Comparison of ENCODE assay signal across 8 cellular contexts in genomic region chr3:49020335-49021212, GRCh38. TPM values are rescaled to one million over a fixed set of nuclear protein-coding genes. Genes with fewer than 3 reads are reported as not detected.
DNase-seq lines count a peak whose midpoint lies in the region; ATAC-seq lines count a peak whose summit lies in the region.

No MANE protein-coding gene starts in this region.

- peaks cover 43% of the 10 kb centered on the region for H3K36me3 Mint-ChIP-seq in T-helper 2 cell treated with Interferon-gamma antibody and Interleukin-4, amounts not matched to agents 5 μg/mL and 100 μg/mL, for 36 hours (ENCODE audit: low read depth)

- H3K4me3 Mint-ChIP-seq in T-helper 2 cell treated with Interferon-gamma antibody and Interleukin-4, amounts not matched to agents 5 μg/mL and 100 μg/mL, for 36 hours, result peak overlapping the region; percentile 95

- peaks cover 23% of the 10 kb centered on the region for H3K4me1 Mint-ChIP-seq in T-helper 2 cell treated with Interferon-gamma antibody and Interleukin-4, amounts not matched to agents 5 μg/mL and 100 μg/mL, for 36 hours (ENCODE audit: low read depth)

- ATAC-seq in HG03095 (IDR thresholded peaks at IDR 0.05; ENCODE audit: unreplicated experiment) (peak; percentile 0), HG03354 (IDR thresholded peaks at IDR 0.05; ENCODE audit: poor library complexity, severe bottlenecking, unreplicated experiment) (no peak)

- peak overlapping the region; percentile 99 for H3K27ac Mint-ChIP-seq in T-helper 2 cell treated with Interferon-gamma antibody and Interleukin-4, amounts not matched to agents 5 μg/mL and 100 μg/mL, for 36 hours

- no peaks in the 10 kb centered on the region for H3K27me3 Mint-ChIP-seq in T-helper 2 cell treated with Interferon-gamma antibody and Interleukin-4, amounts not matched to agents 5 μg/mL and 100 μg/mL, for 36 hours (ENCODE audit: low read depth)

- H3K9me3 Mint-ChIP-seq in T-helper 2 cell treated with Interferon-gamma antibody and Interleukin-4, amounts not matched to agents 5 μg/mL and 100 μg/mL, for 36 hours, result no peaks in the 10 kb centered on the region

- peak overlapping the region; percentile 98 for H3K27ac ChIP-seq in epithelial cell of prostate

- peak; percentile 34 for DNase-seq in stimulated activated CD4-positive, alpha-beta T cell treated with anti-CD3 and anti-CD28 coated beads, Interleukin-1b, Interleukin-23, amount 100 ng/mL, for 48 hours
- DNase-seq in stimulated activated CD4-positive, alpha-beta T cell treated with anti-CD3 and anti-CD28 coated beads, Interleukin-12 subunit alpha, Interleukin-12 subunit beta, amount 100 ng/mL, for 4 hours, result no peak
- peak; percentile 53 for DNase-seq in T-helper 2 cell treated with Interferon-gamma antibody and Interleukin-4, amounts not matched to agents 5 μg/mL and 100 μg/mL, for 36 hours (ENCODE audit: low spot score)
- DNase-seq in epithelial cell of prostate (ENCODE audit: low read depth, low spot score), result no peak
- DNase-seq in myocyte (ENCODE audit: low read depth), result peak; percentile 62
- no peak for DNase-seq in dedifferentiated amniotic fluid mesenchymal stem cell (ENCODE audit: extremely low spot score)

RNA-seq across cellular contexts. Expression of gene NDUFAF3, which starts 1.3 kb away (rescaled TPM):
- total RNA-seq in myocyte, result 136 and 185 TPM in 2 replicates
- polyA plus RNA-seq in myocyte (2012), result 135 TPM

RNA-seq across cellular contexts. Expression of gene DALRD3, which starts 2.2 kb away (rescaled TPM):
- total RNA-seq in myocyte, result 35.8 and 42.8 TPM in 2 replicates
- polyA plus RNA-seq in myocyte (2012), result 34.9 TPM

RNA-seq across cellular contexts. Expression of gene IMPDH2, which starts 8.6 kb away (rescaled TPM):
- 242 and 275 TPM in 2 replicates for total RNA-seq in myocyte
- polyA plus RNA-seq in myocyte (2012), result 180 TPM

RNA-seq across cellular contexts. Expression of gene WDR6, which starts 13.4 kb away (rescaled TPM):
- total RNA-seq in myocyte, result 86.8 and 95.5 TPM in 2 replicates
- 115 TPM for polyA plus RNA-seq in myocyte (2012)

RNA-seq across cellular contexts. Expression of gene P4HTM, which starts 30.5 kb away (rescaled TPM):
- total RNA-seq in myocyte, result 32.8 and 35.9 TPM in 2 replicates
- 26.1 TPM for polyA plus RNA-seq in myocyte (2012)

Comparison
In these comparisons a context has a peak if more than half of its experiments do, and no peak if none do; other contexts are left out.
1. DNase-seq: peak in stimulated activated CD4-positive, alpha-beta T cell treated with anti-CD3 and anti-CD28 coated beads, Interleukin-1b, Interleukin-23, amount 100 ng/mL, for 48 hours (single experiment), T-helper 2 cell treated with Interferon-gamma antibody and Interleukin-4, amounts not matched to agents 5 μg/mL and 100 μg/mL, for 36 hours (single experiment) and myocyte (single experiment); none in stimulated activated CD4-positive, alpha-beta T cell treated with anti-CD3 and anti-CD28 coated beads, Interleukin-12 subunit alpha, Interleukin-12 subunit beta, amount 100 ng/mL, for 4 hours (single experiment), epithelial cell of prostate (single experiment) and dedifferentiated amniotic fluid mesenchymal stem cell (single experiment).